In the genomic region with DNA sequence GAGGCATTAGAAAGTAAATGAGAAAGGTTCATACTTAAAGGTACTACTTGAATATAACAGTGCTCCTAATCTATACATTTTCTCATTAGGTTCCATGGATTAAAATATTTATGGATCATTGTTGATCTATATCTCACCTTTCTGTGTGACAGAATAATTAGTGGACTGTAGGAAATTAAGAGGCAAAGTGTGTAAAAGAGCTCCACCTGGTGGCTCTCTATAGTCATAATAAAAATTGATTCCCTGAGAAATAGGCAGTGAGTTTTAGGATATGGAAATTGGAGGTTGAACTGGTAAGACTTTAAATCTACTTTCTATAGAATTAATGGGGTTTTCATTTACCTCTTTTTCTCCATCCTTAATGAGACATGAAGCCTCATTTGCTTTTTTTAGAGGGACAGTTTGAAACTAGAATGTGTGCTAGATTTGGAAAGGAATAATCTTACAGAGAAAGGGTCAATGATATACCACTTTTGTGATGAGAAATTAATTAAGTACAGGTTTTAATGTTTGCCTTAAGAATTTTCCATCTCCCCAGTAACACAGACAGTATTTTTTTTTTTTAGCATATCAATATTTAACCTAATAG, we compare ENCODE assay signal across 8 cellular contexts. TPM values are rescaled to one million over a fixed set of nuclear protein-coding genes. Genes with fewer than 3 reads are reported as not detected.
DNase-seq lines count a peak whose midpoint lies in the region; ATAC-seq and TF ChIP-seq lines count a peak whose summit lies in the region.

No MANE protein-coding gene starts in this region.

- H3K4me2 ChIP-seq in osteoblast (ENCODE audit: insufficient read depth, low read length) = no peak overlapping the region

- no peak overlapping the region for H3K27ac ChIP-seq in coronary artery
- no peak overlapping the region for H3K27ac ChIP-seq in osteoblast (ENCODE audit: low read depth, low read length)

- TF ChIP-seq CTCF in coronary artery (IDR thresholded peaks at IDR 0.05) (peak; percentile 30), osteoblast (IDR thresholded peaks at IDR 0.05; ENCODE audit: extremely low read depth, low read depth, low read length) (peak; percentile 65)

- H3K36me3 ChIP-seq in osteoblast (ENCODE audit: insufficient read depth, low read length) = peaks cover 76% of the 10 kb centered on the region

- peak; percentile 11 for DNase-seq in NCI-H1436 (lab: John Stamatoyannopoulos, UW)
- no peak for DNase-seq in NCI-H1436 treated with DMSO at 0.1 percent for 48 hours (lab: John Stamatoyannopoulos, UW)
- peak; percentile 5 to 46 for DNase-seq in NCI-H526 (lab: John Stamatoyannopoulos, UW)
- DNase-seq in coronary artery (ENCODE audit: low spot score) = no peak
- no peak for DNase-seq in osteoblast (ENCODE audit: insufficient read length, low spot score, missing footprints)

- no peaks in the 10 kb centered on the region for H3K27me3 ChIP-seq in osteoblast (ENCODE audit: insufficient read depth, low read length)

- H3K79me2 ChIP-seq in osteoblast (ENCODE audit: insufficient read depth, low read length) = peaks cover 7% of the 10 kb centered on the region

- peaks cover 5% of the 10 kb centered on the region for H4K20me1 ChIP-seq in osteoblast (ENCODE audit: insufficient read depth, low read length)

- H3K4me3 ChIP-seq in coronary artery = no peak overlapping the region
- no peak overlapping the region for H3K4me3 ChIP-seq in osteoblast (ENCODE audit: insufficient read depth, low read length)

- no peaks in the 10 kb centered on the region for H3K9me3 ChIP-seq in osteoblast (ENCODE audit: low read depth, low read length)

- no peak overlapping the region for H2AFZ ChIP-seq in osteoblast (ENCODE audit: low read length)

- H3K4me1 ChIP-seq in osteoblast (ENCODE audit: insufficient read depth, low read length) = peaks cover 7% of the 10 kb centered on the region

- ATAC-seq in GM21447 (IDR thresholded peaks at IDR 0.05; ENCODE audit: unreplicated experiment) = peak; percentile 80
- ATAC-seq in GM19397 (IDR thresholded peaks at IDR 0.05; ENCODE audit: unreplicated experiment) = no peak
- ATAC-seq in HG03439 (IDR thresholded peaks at IDR 0.05; ENCODE audit: unreplicated experiment) = no peak

RNA-seq across cellular contexts. Expression of a gene that starts 11.8 kb away (rescaled TPM):
- total RNA-seq in osteoblast = 47.4 and 50.4 TPM in 2 replicates

RNA-seq across cellular contexts. Expression of a gene that starts 17.2 kb away (rescaled TPM):
- 67.8 and 69.5 TPM in 2 replicates for total RNA-seq in osteoblast

Comparison
In these comparisons a context has a peak if more than half of its experiments do, and no peak if none do; other contexts are left out.
1. DNase-seq: peak in NCI-H1436 (single experiment) and NCI-H526 (2 of 2); none in NCI-H1436 treated with DMSO at 0.1 percent for 48 hours (single experiment), coronary artery (single experiment) and osteoblast (single experiment).